ENCODE assay signal across 8 cellular contexts in the genomic region with DNA sequence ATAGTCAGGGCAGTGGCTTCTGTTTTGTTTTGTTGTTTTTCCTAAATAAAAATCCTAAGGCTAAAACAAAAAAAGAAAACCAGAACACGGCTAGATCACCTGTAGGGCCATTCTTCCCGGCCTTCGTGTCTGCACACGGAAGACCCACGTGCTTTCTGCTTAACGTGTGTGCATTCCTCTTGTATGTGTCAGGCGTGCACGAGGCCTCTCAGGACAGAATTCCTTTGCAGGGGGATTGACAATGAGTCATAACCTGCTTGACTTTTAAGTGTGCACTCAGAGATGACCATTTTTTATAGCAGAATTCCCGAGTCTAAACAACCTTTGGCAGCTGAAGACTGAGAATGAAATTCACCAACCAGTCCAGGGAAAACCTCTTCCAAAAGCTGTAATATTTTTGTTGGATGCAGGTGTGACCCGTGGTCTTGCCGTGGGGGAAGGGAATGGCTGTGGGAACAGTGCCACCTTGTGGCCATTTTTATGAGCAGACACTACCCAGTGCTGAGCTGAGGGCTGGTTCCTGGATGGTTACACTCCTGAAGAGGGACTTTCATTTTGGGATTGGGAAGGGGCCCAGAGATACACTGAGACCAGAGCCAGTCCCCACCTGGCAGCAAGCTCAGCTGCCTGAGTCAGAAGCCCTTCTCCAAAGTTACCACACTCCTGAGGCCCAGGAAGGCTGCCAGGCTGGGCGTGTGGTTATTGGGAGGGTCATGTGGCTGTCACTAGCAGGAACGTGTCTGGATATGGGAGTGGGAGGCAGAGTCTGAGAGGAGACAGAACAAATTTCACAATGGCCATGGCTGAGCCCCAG. TPM values are rescaled to one million over a fixed set of nuclear protein-coding genes. Genes with fewer than 3 reads are reported as not detected.
DNase-seq lines count a peak whose midpoint lies in the region; ATAC-seq and TF ChIP-seq lines count a peak whose summit lies in the region.

No MANE protein-coding gene starts in this region.

- TF ChIP-seq CTCF in LNCaP clone FGC (IDR thresholded peaks at IDR 0.05; ENCODE audit: control insufficient read depth, extremely low read depth, insufficient read depth) (peak; percentile 83), progenitor cell of endocrine pancreas (IDR thresholded peaks at IDR 0.05; ENCODE audit: unreplicated experiment) (peak; percentile 95), vagina (IDR thresholded peaks at IDR 0.05) (peak; percentile 84 to 97 (median 85))

- intact Hi-C loops in cardiac septum (cut with DNase I) (loop anchor here (1.0 to 2.0 kb wide), 3 partner anchors 71 to 245 kb away; no protein-coding TSS in a partner anchor), vagina (cut with DNase I) (loop anchor here (5.0 to 10.0 kb wide), 4 partner anchors 69 to 1242 kb away; no protein-coding TSS in a partner anchor)

- H3K4me1 ChIP-seq in adipocyte (ENCODE audit: control insufficient read depth, insufficient read depth, low read length) (peaks cover 45% of the 10 kb centered on the region), vagina (peaks cover 19% of the 10 kb centered on the region)

- H3K4me3 ChIP-seq in LNCaP clone FGC (ENCODE audit: low read depth, low read length): no peak overlapping the region
- peak overlapping the region; percentile 66 for H3K4me3 ChIP-seq in adipocyte (ENCODE audit: low read length)
- no peak overlapping the region for H3K4me3 ChIP-seq in vagina

- peaks cover 6% of the 10 kb centered on the region for H3K9me3 Mint-ChIP-seq in progenitor cell of endocrine pancreas (ENCODE audit: low read depth)

- peak overlapping the region; percentile 54 for H3K27ac Mint-ChIP-seq in progenitor cell of endocrine pancreas

- no peaks in the 10 kb centered on the region for H3K27me3 ChIP-seq in adipocyte (replicated peaks; ENCODE audit: control insufficient read depth, insufficient read depth, low read length)
- no peaks in the 10 kb centered on the region for H3K27me3 ChIP-seq in vagina

- H3K36me3 ChIP-seq in adipocyte (ENCODE audit: control insufficient read depth, insufficient read depth, low read length, severe bottlenecking): no peaks in the 10 kb centered on the region
- H3K36me3 ChIP-seq in vagina: no peaks in the 10 kb centered on the region

- no peaks in the 10 kb centered on the region for H3K4me1 Mint-ChIP-seq in progenitor cell of endocrine pancreas (ENCODE audit: low read depth)

- peak overlapping the region; percentile 65 for H3K27ac ChIP-seq in vagina

- ATAC-seq in GM21367 (IDR thresholded peaks at IDR 0.05; ENCODE audit: unreplicated experiment): peak; percentile 69

- no peaks in the 10 kb centered on the region for H3K36me3 Mint-ChIP-seq in progenitor cell of endocrine pancreas (ENCODE audit: insufficient read depth)

- H3K27me3 Mint-ChIP-seq in progenitor cell of endocrine pancreas: no peaks in the 10 kb centered on the region

- TF ChIP-seq POLR2A in vagina (IDR thresholded peaks at IDR 0.05): no peak

- no peak overlapping the region for H3K4me3 Mint-ChIP-seq in progenitor cell of endocrine pancreas (ENCODE audit: low read depth)

- H3K9ac ChIP-seq in adipocyte (ENCODE audit: low read length): peak overlapping the region; percentile 35

- DNase-seq in COLO668 (lab: John Stamatoyannopoulos, UW; ENCODE audit: unreplicated experiment) (peak; percentile 69), LNCaP clone FGC (ENCODE audit: low read depth) (peak; percentile 65), SKM-1 (lab: John Stamatoyannopoulos, UW; ENCODE audit: unreplicated experiment) (peak; percentile 34), adipocyte (ENCODE audit: low read depth) (peak; percentile 87), cardiac septum (ENCODE audit: low spot score) (peak; percentile 90), progenitor cell of endocrine pancreas (ENCODE audit: low spot score, unreplicated experiment) (peak; percentile 62), vagina (ENCODE audit: extremely low spot score in 2 of 2) (peak in 1 of 2 donors; percentile 99)

- no peaks in the 10 kb centered on the region for H3K9me3 ChIP-seq in adipocyte (ENCODE audit: control insufficient read depth, low read length)
- H3K9me3 ChIP-seq in vagina: no peaks in the 10 kb centered on the region

RNA-seq across cellular contexts. Expression of a gene that starts 35.7 kb away (rescaled TPM):
- total RNA-seq in cardiac septum (980 TPM), progenitor cell of endocrine pancreas (66.3 and 75.2 TPM in 2 replicates), vagina (110 TPM)
